8 cellular contexts compared by ENCODE assay signal in the genomic region with DNA sequence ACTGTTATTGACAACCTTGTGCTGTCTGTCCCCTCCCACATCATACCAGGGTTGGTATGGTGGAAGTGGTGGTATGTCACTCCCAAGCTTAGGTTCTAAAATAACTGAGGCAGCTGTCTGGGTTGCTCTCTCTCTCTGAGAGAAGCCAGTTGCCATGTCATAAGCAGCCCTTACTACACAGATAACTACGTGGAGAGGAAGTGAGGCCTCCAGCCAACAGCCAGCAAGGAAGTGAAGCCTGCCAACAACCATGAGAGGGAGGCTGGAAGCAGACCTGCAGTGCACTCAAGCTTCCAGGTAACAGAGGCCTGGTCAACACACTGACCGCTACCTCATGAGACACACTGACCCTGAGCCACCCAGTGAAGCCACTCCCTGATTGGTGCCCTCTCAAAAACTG. TPM values are rescaled to one million over a fixed set of nuclear protein-coding genes. Genes with fewer than 3 reads are reported as not detected.
DNase-seq lines count a peak whose midpoint lies in the region; ATAC-seq and TF ChIP-seq lines count a peak whose summit lies in the region.

No MANE protein-coding gene starts in this region.

- no peak for TF ChIP-seq EP300 in esophagus muscularis mucosa (IDR thresholded peaks at IDR 0.05)

- peaks cover 8 to 23% (median 15%) of the 10 kb centered on the region in 10 experiments for H3K4me1 ChIP-seq in BLaER1 treated with 17β-estradiol and CSF1 and Interleukin-3, amounts not matched to agents 10 nM and 100 nM
- peaks cover 14 to 23% (median 19%) of the 10 kb centered on the region in 4 donors for H3K4me1 ChIP-seq in esophagus muscularis mucosa
- peaks cover 0 to 5% (median 0%) of the 10 kb centered on the region in 4 donors for H3K4me1 ChIP-seq in tibial artery

- no peak for TF ChIP-seq POLR2A in esophagus muscularis mucosa (IDR thresholded peaks at IDR 0.05; ENCODE audit: low read depth)

- 33% methylated on average over 2 of the region's 2 CpGs for WGBS in esophagus muscularis mucosa

- H3K9me3 Mint-ChIP-seq in activated T-helper 2 cell treated with anti-CD3 and anti-CD28 coated beads, Interferon-gamma antibody, Interleukin-2, Interleukin-4, amounts not matched to agents 10 μg/mL and 5 μg/mL and 100 μg/mL, durations not matched to agents 14 hours and 24 hours and 36 hours, result no peaks in the 10 kb centered on the region
- no peaks in the 10 kb centered on the region for H3K9me3 Mint-ChIP-seq in activated naive CD8-positive, alpha-beta T cell treated with anti-CD3 and anti-CD28 coated beads, Interleukin-2, amount 50 U/mL, for 24 hours

- ATAC-seq in GM21390 (IDR thresholded peaks at IDR 0.05; ENCODE audit: unreplicated experiment), result peak; percentile 95
- ATAC-seq in activated naive CD8-positive, alpha-beta T cell treated with anti-CD3 and anti-CD28 coated beads, Interleukin-2, amount 50 U/mL, for 24 hours, result no peak

- no peak overlapping the region for H3K27ac Mint-ChIP-seq in activated T-helper 2 cell treated with anti-CD3 and anti-CD28 coated beads, Interferon-gamma antibody, Interleukin-2, Interleukin-4, amounts not matched to agents 10 μg/mL and 5 μg/mL and 100 μg/mL, durations not matched to agents 14 hours and 24 hours and 36 hours
- no peak overlapping the region for H3K27ac Mint-ChIP-seq in activated naive CD8-positive, alpha-beta T cell treated with anti-CD3 and anti-CD28 coated beads, Interleukin-2, amount 50 U/mL, for 24 hours

- no peak overlapping the region for H3K9ac ChIP-seq in BLaER1 treated with 17β-estradiol and CSF1 and Interleukin-3, amounts not matched to agents 10 nM and 100 nM

- peaks cover 15% of the 10 kb centered on the region for H3K27me3 Mint-ChIP-seq in activated T-helper 2 cell treated with anti-CD3 and anti-CD28 coated beads, Interferon-gamma antibody, Interleukin-2, Interleukin-4, amounts not matched to agents 10 μg/mL and 5 μg/mL and 100 μg/mL, durations not matched to agents 14 hours and 24 hours and 36 hours (ENCODE audit: low read depth)
- no peaks in the 10 kb centered on the region for H3K27me3 Mint-ChIP-seq in activated naive CD8-positive, alpha-beta T cell treated with anti-CD3 and anti-CD28 coated beads, Interleukin-2, amount 50 U/mL, for 24 hours

- peaks cover 13% of the 10 kb centered on the region for H3K4me1 Mint-ChIP-seq in activated T-helper 2 cell treated with anti-CD3 and anti-CD28 coated beads, Interferon-gamma antibody, Interleukin-2, Interleukin-4, amounts not matched to agents 10 μg/mL and 5 μg/mL and 100 μg/mL, durations not matched to agents 14 hours and 24 hours and 36 hours (ENCODE audit: low read depth)
- H3K4me1 Mint-ChIP-seq in activated naive CD8-positive, alpha-beta T cell treated with anti-CD3 and anti-CD28 coated beads, Interleukin-2, amount 50 U/mL, for 24 hours, result peaks cover 8% of the 10 kb centered on the region

- H3K27ac ChIP-seq in BLaER1 treated with 17β-estradiol and CSF1 and Interleukin-3, amounts not matched to agents 10 nM and 100 nM, result peak overlapping the region in 2 of 11 experiments; percentile 6 to 21; a peak in 2 of 22 replicates
- H3K27ac ChIP-seq in esophagus muscularis mucosa (replicated peaks in 1 of 4), result peak overlapping the region in 3 of 4 donors; percentile 8 to 22 (median 13)
- no peak overlapping the region for H3K27ac ChIP-seq in tibial artery

- no peak for TF ChIP-seq CTCF in esophagus muscularis mucosa (IDR thresholded peaks at IDR 0.05)
- TF ChIP-seq CTCF in tibial artery (IDR thresholded peaks at IDR 0.05), result no peak

- H3K4me3 ChIP-seq in BLaER1 treated with 17β-estradiol and CSF1 and Interleukin-3, amounts not matched to agents 10 nM and 100 nM, result no peak overlapping the region
- H3K4me3 ChIP-seq in esophagus muscularis mucosa (no peak overlapping the region), tibial artery (no peak overlapping the region)

- H3K27me3 ChIP-seq in BLaER1 treated with 17β-estradiol and CSF1 and Interleukin-3, amounts not matched to agents 10 nM and 100 nM, result no peaks in the 10 kb centered on the region
- H3K27me3 ChIP-seq in esophagus muscularis mucosa, result no peaks in the 10 kb centered on the region
- H3K27me3 ChIP-seq in tibial artery, result no peaks in the 10 kb centered on the region

- H3K36me3 Mint-ChIP-seq in activated T-helper 2 cell treated with anti-CD3 and anti-CD28 coated beads, Interferon-gamma antibody, Interleukin-2, Interleukin-4, amounts not matched to agents 10 μg/mL and 5 μg/mL and 100 μg/mL, durations not matched to agents 14 hours and 24 hours and 36 hours (ENCODE audit: low read depth), result peaks cover 16% of the 10 kb centered on the region
- peaks cover 1% of the 10 kb centered on the region for H3K36me3 Mint-ChIP-seq in activated naive CD8-positive, alpha-beta T cell treated with anti-CD3 and anti-CD28 coated beads, Interleukin-2, amount 50 U/mL, for 24 hours (ENCODE audit: low read depth)

- in situ Hi-C loops in KBM-7 (cut with MboI; ENCODE audit: low pct_unique_long_range_greater_than_20kb, low sequenced_read_pairs), result no loop called here

- H3K36me3 ChIP-seq in BLaER1 treated with 17β-estradiol and CSF1 and Interleukin-3, amounts not matched to agents 10 nM and 100 nM, result peaks cover 0 to 86% (median 33%) of the 10 kb centered on the region in 11 experiments; a peak in 17 of 22 replicates
- H3K36me3 ChIP-seq in esophagus muscularis mucosa (peaks cover 3 to 23% (median 6%) of the 10 kb centered on the region in 4 donors), tibial artery (peaks cover 2 to 15% (median 9%) of the 10 kb centered on the region in 3 donors)

- intact Hi-C loops in esophagus muscularis mucosa (cut with DNase I) (no loop called here), tibial artery (cut with DNase I; ENCODE audit: low total_unique reads) (no loop called here)
- intact Hi-C loops in activated T-helper 2 cell treated with anti-CD3 and anti-CD28 coated beads, Interferon-gamma antibody, Interleukin-2, Interleukin-4, amounts not matched to agents 10 μg/mL and 5 μg/mL and 100 μg/mL, durations not matched to agents 14 hours and 24 hours and 36 hours (cut with micrococcal nuclease), result no loop called here

- H3K9me3 ChIP-seq in BLaER1 treated with 17β-estradiol and CSF1 and Interleukin-3, amounts not matched to agents 10 nM and 100 nM (replicated peaks in 1 of 11), result peaks cover 0 to 14% (median 0%) of the 10 kb centered on the region in 11 experiments; a peak in 1 of 22 replicates
- H3K9me3 ChIP-seq in esophagus muscularis mucosa, result no peaks in the 10 kb centered on the region
- H3K9me3 ChIP-seq in tibial artery, result no peaks in the 10 kb centered on the region

- no peaks in the 10 kb centered on the region for H4K20me1 ChIP-seq in BLaER1 treated with 17β-estradiol and CSF1 and Interleukin-3, amounts not matched to agents 10 nM and 100 nM

- DNase-seq in KBM-7 (peak; percentile 55), esophagus muscularis mucosa (ENCODE audit: extremely low spot score) (no peak), tibial artery (peak; percentile 27 to 67), DMS153 (lab: John Stamatoyannopoulos, UW) (no peak)
- DNase-seq in activated T-helper 2 cell treated with anti-CD3 and anti-CD28 coated beads, Interferon-gamma antibody, Interleukin-2, Interleukin-4, amounts not matched to agents 10 μg/mL and 5 μg/mL and 100 μg/mL, durations not matched to agents 14 hours and 24 hours and 36 hours (ENCODE audit: low spot score), result no peak
- DNase-seq in activated naive CD8-positive, alpha-beta T cell treated with anti-CD3 and anti-CD28 coated beads, Interleukin-2, amount 50 U/mL, for 24 hours, result no peak

- peak overlapping the region in 9 of 11 experiments; percentile 2 to 54 (median 33); a peak in 11 of 22 replicates for H3K4me2 ChIP-seq in BLaER1 treated with 17β-estradiol and CSF1 and Interleukin-3, amounts not matched to agents 10 nM and 100 nM

- no peak overlapping the region for H3K4me3 Mint-ChIP-seq in activated T-helper 2 cell treated with anti-CD3 and anti-CD28 coated beads, Interferon-gamma antibody, Interleukin-2, Interleukin-4, amounts not matched to agents 10 μg/mL and 5 μg/mL and 100 μg/mL, durations not matched to agents 14 hours and 24 hours and 36 hours (ENCODE audit: low read depth)
- no peak overlapping the region for H3K4me3 Mint-ChIP-seq in activated naive CD8-positive, alpha-beta T cell treated with anti-CD3 and anti-CD28 coated beads, Interleukin-2, amount 50 U/mL, for 24 hours

RNA-seq across cellular contexts. Expression of a gene that starts 18.6 kb away (rescaled TPM):
- total RNA-seq in esophagus muscularis mucosa, result 10 to 100 TPM; 59.6 to 88.9 (median 69.6) TPM
- 19.8 and 21.6 TPM in 2 replicates for total RNA-seq in activated T-helper 2 cell treated with anti-CD3 and anti-CD28 coated beads, Interferon-gamma antibody, Interleukin-2, Interleukin-4, amounts not matched to agents 10 μg/mL and 5 μg/mL and 100 μg/mL, durations not matched to agents 14 hours and 24 hours and 36 hours

Comparison
In these comparisons a context has a peak if more than half of its experiments do, and no peak if none do; other contexts are left out.
1. H3K27ac ChIP-seq: peak in esophagus muscularis mucosa (3 of 4); none in tibial artery (0 of 2).
2. DNase-seq: peak in KBM-7 (single experiment) and tibial artery (2 of 2); none in esophagus muscularis mucosa (single experiment), activated T-helper 2 cell treated with anti-CD3 and anti-CD28 coated beads, Interferon-gamma antibody, Interleukin-2, Interleukin-4, amounts not matched to agents 10 μg/mL and 5 μg/mL and 100 μg/mL, durations not matched to agents 14 hours and 24 hours and 36 hours (single experiment), activated naive CD8-positive, alpha-beta T cell treated with anti-CD3 and anti-CD28 coated beads, Interleukin-2, amount 50 U/mL, for 24 hours (single experiment) and DMS153 (single experiment).